8 cellular contexts compared by ENCODE assay signal in genomic region chr15:81002254-81003022, GRCh38. TPM values are rescaled to one million over a fixed set of nuclear protein-coding genes. Genes with fewer than 3 reads are reported as not detected.
DNase-seq lines count a peak whose midpoint lies in the region; ATAC-seq, FAIRE-seq and TF ChIP-seq lines count a peak whose summit lies in the region.

No MANE protein-coding gene starts in this region.

- no peak for TF ChIP-seq RAD21 in liver (IDR thresholded peaks at IDR 0.05)

- no peak for TF ChIP-seq EP300 in tibial nerve (IDR thresholded peaks at IDR 0.05)

- 63% methylated on average over 91 of the region's 91 CpGs for WGBS in liver
- WGBS in tibial nerve, 2 donors: 52 to 84% methylated on average over 27 to 91 of the region's 91 CpGs

- DNase-seq in activated naive CD4-positive, alpha-beta T cell treated with anti-CD3 and anti-CD28 coated beads, Interleukin-2, amount 10 ng/mL, durations not matched to agents 7 days and 5 days: no peak
- no peak for DNase-seq in activated naive CD4-positive, alpha-beta T cell (lab: John Stamatoyannopoulos, UW)
- no peak for DNase-seq in tibial nerve (ENCODE audit: low spot score in 2 of 2)
- DNase-seq in NCI-H524 (lab: John Stamatoyannopoulos, UW): no peak
- DNase-seq in GM12892 (ENCODE audit: insufficient read length): no peak

- H3K36me3 ChIP-seq in liver (ENCODE audit: control insufficient read depth in 4 of 4, insufficient read depth in 3 of 4, low read depth in 1 of 4, low read length in 3 of 4) (no peaks in the 10 kb centered on the region), tibial nerve (peaks cover 0 to 23% (median 5%) of the 10 kb centered on the region in 3 donors)

- H3K27ac ChIP-seq in liver (ENCODE audit: low read depth in 1 of 2, low read length in 2 of 2) (peak overlapping the region; percentile 94 to 95), tibial nerve (peak overlapping the region; percentile 95 to 98 (median 96))

- no peak for TF ChIP-seq POLR2A in tibial nerve (IDR thresholded peaks at IDR 0.05)
- TF ChIP-seq POLR2A in GM12892 (IDR thresholded peaks at IDR 0.05; ENCODE audit: low read depth, low read length): no peak

- peaks cover under 1% of the 10 kb centered on the region for H3K9me3 Mint-ChIP-seq in activated naive CD4-positive, alpha-beta T cell treated with anti-CD3 and anti-CD28 coated beads, Interleukin-2, amount 10 ng/mL, durations not matched to agents 7 days and 5 days
- peaks cover 0 to 2% (median 0%) of the 10 kb centered on the region in 5 experiments for H3K9me3 Mint-ChIP-seq in brain

- peak overlapping the region in 1 of 2 donors; percentile 71 for H3K9ac ChIP-seq in liver (ENCODE audit: low read depth in 1 of 2, low read length in 2 of 2)

- H3K27me3 ChIP-seq in liver (ENCODE audit: control insufficient read depth in 4 of 4, insufficient read depth in 4 of 4, low read length in 3 of 4) (no peaks in the 10 kb centered on the region), tibial nerve (no peaks in the 10 kb centered on the region)

- no peak for FAIRE-seq in GM12892 (lab: Jason Lieb, UNC)

- H3K9me3 ChIP-seq in liver (ENCODE audit: control insufficient read depth in 4 of 4, low read length in 3 of 4) (no peaks in the 10 kb centered on the region), tibial nerve (no peaks in the 10 kb centered on the region)

- H3K36me3 Mint-ChIP-seq in activated naive CD4-positive, alpha-beta T cell treated with anti-CD3 and anti-CD28 coated beads, Interleukin-2, amount 10 ng/mL, durations not matched to agents 7 days and 5 days: peaks cover 35% of the 10 kb centered on the region
- H3K36me3 Mint-ChIP-seq in brain: peaks cover 9% of the 10 kb centered on the region

- peak overlapping the region; percentile 73 to 94 (median 76) for H3K4me3 ChIP-seq in liver (ENCODE audit: low read depth in 1 of 3, low read length in 3 of 3)
- peak overlapping the region; percentile 74 to 98 (median 87) for H3K4me3 ChIP-seq in tibial nerve

- no peaks in the 10 kb centered on the region for H3K27me3 Mint-ChIP-seq in activated naive CD4-positive, alpha-beta T cell treated with anti-CD3 and anti-CD28 coated beads, Interleukin-2, amount 10 ng/mL, durations not matched to agents 7 days and 5 days
- H3K27me3 Mint-ChIP-seq in brain: peaks cover 3% of the 10 kb centered on the region

- peak overlapping the region; percentile 28 for H3K27ac Mint-ChIP-seq in activated naive CD4-positive, alpha-beta T cell treated with anti-CD3 and anti-CD28 coated beads, Interleukin-2, amount 10 ng/mL, durations not matched to agents 7 days and 5 days
- no peak overlapping the region for H3K27ac Mint-ChIP-seq in brain

- CTCF ChIA-PET in activated naive CD4-positive, alpha-beta T cell treated with anti-CD3 and anti-CD28 coated beads, Interleukin-2, amount 10 ng/mL, durations not matched to agents 7 days and 5 days (lab: Charles Lee): interaction anchor here (1.0 to 1.7 kb wide), 2 partner anchors 11 to 104 kb away, joined by 3 to 5 read pairs; no protein-coding TSS in a partner anchor

- peak overlapping the region; percentile 75 for H3K4me3 Mint-ChIP-seq in activated naive CD4-positive, alpha-beta T cell treated with anti-CD3 and anti-CD28 coated beads, Interleukin-2, amount 10 ng/mL, durations not matched to agents 7 days and 5 days
- H3K4me3 Mint-ChIP-seq in brain: peak overlapping the region; percentile 67 to 74 (median 68)

- TF ChIP-seq CTCF in brain (conservative IDR thresholded peaks at IDR 0.05) (no peak), liver (IDR thresholded peaks at IDR 0.05; ENCODE audit: low read depth, low read length, missing input control) (no peak), tibial nerve (IDR thresholded peaks at IDR 0.05) (no peak)

- H3K4me1 ChIP-seq in liver (ENCODE audit: control insufficient read depth in 4 of 4, insufficient read depth in 4 of 4, low read length in 3 of 4) (peaks cover 26 to 54% (median 39%) of the 10 kb centered on the region in 4 donors), tibial nerve (peaks cover 0 to 60% (median 31%) of the 10 kb centered on the region in 4 donors)

- peaks cover 62% of the 10 kb centered on the region for H3K4me1 Mint-ChIP-seq in activated naive CD4-positive, alpha-beta T cell treated with anti-CD3 and anti-CD28 coated beads, Interleukin-2, amount 10 ng/mL, durations not matched to agents 7 days and 5 days
- H3K4me1 Mint-ChIP-seq in brain: peaks cover 51% of the 10 kb centered on the region

- ATAC-seq in GM18868 (IDR thresholded peaks at IDR 0.05; ENCODE audit: unreplicated experiment): no peak

TF ChIP-seq in liver, 16 proteins besides CTCF, POLR2A, EP300 and RAD21:
- no peak for TF ChIP-seq FOXA2 (IDR thresholded peaks at IDR 0.05)
- no peak for TF ChIP-seq HNF4G (IDR thresholded peaks at IDR 0.05)
- TF ChIP-seq ATF3 (IDR thresholded peaks at IDR 0.05): no peak
- no peak for TF ChIP-seq NR2F2 (IDR thresholded peaks at IDR 0.05)
- TF ChIP-seq GABPA (IDR thresholded peaks at IDR 0.05 in 1 of 2, conservative IDR thresholded peaks at IDR 0.05 in 1 of 2): no peak
- TF ChIP-seq HNF4A (conservative IDR thresholded peaks at IDR 0.05): no peak
- TF ChIP-seq ZBTB33 (IDR thresholded peaks at IDR 0.05): no peak
- no peak for TF ChIP-seq EGR1 (IDR thresholded peaks at IDR 0.05; ENCODE audit: low read depth in 2 of 2)
- TF ChIP-seq FOXA1 (IDR thresholded peaks at IDR 0.05): no peak
- no peak for TF ChIP-seq TAF1 (conservative IDR thresholded peaks at IDR 0.05)
- no peak for TF ChIP-seq RXRA (IDR thresholded peaks at IDR 0.05)
- TF ChIP-seq SP1 (IDR thresholded peaks at IDR 0.05): no peak
- TF ChIP-seq MAX (IDR thresholded peaks at IDR 0.05): no peak
- TF ChIP-seq JUND (IDR thresholded peaks at IDR 0.05): no peak
- no peak for TF ChIP-seq YY1 (IDR thresholded peaks at IDR 0.05)
- no peak for TF ChIP-seq REST (IDR thresholded peaks at IDR 0.05)

RNA-seq across cellular contexts. Expression of gene TLNRD1, which starts 1.7 kb away (rescaled TPM):
- polyA plus RNA-seq in brain (ENCODE audit: insufficient read depth, low read depth, low replicate concordance) (7.6 TPM), liver (1 to 10 TPM; 1.1 to 3.0 TPM)
- total RNA-seq in liver (1 to 10 TPM; 3.5 to 5.8 TPM), tibial nerve (10 to 100 TPM; 18.8 to 46.5 (median 30.0) TPM)
- 3.5 TPM for polyA plus RNA-seq in GM12892 (2012; ENCODE audit: missing spikeins)

RNA-seq across cellular contexts. Expression of gene MESD, which starts 12.8 kb away (rescaled TPM):
- polyA plus RNA-seq in brain (ENCODE audit: insufficient read depth, low read depth, low replicate concordance) (17.9 TPM), liver (10 to 100 TPM; 17.7 to 24.0 TPM)
- total RNA-seq in liver (10 to 100 TPM; 15.3 to 16.4 TPM), tibial nerve (10 to 100 TPM; 21.2 to 43.8 (median 35.1) TPM)
- 12.7 TPM for polyA plus RNA-seq in GM12892 (2012; ENCODE audit: missing spikeins)
